25 cellular contexts compared by ENCODE assay signal in the genomic region with DNA sequence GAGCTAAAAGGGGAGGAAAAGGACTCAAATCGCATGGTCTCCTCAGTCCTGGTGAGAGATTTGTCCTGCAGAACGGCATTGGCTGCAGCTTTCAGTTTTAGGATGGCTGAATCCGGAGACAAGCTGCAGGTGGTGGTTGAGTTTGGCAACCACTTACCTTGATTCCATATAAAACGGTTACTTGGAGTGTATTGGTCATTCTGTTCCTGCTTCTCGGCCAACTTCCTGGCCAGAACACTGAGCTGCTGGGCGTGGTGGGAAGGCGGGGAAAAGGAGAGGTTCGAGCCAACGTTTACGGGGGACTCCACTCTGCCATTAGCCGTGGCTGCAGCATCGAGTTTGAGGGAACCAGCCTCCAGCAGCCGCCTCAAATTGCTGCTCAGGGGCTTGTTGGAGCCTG.
"Had no signal": no experiment of that assay in that cellular context is flagged by ENCODE, and none has a peak within 500 bp of the region (broad histone marks: within the 10 kb centered on the region; RNA-seq: fewer than 3 reads in every experiment).

No MANE protein-coding gene starts in this region.

- DNase-seq: activated CD4-positive, alpha-beta T cell treated with anti-CD3 and anti-CD28 coated beads for 4 hours; activated CD4-positive, alpha-beta T cell treated with anti-CD3 and anti-CD28 coated beads, Interleukin-2, amount 50 U/mL, for 48 hours; activated CD4-positive, CD25-positive, alpha-beta regulatory T cell; activated CD8-positive, alpha-beta memory T cell treated with anti-CD3 and anti-CD28 coated beads for 24 hours; activated effector memory CD4-positive, alpha-beta T cell treated with Interleukin-2 at 50 U/mL for 16 hours; activated naive CD4-positive, alpha-beta T cell treated with anti-CD3 and anti-CD28 coated beads for 36 hours; activated naive CD8-positive, alpha-beta T cell treated with anti-CD3 and anti-CD28 coated beads for 36 hours; adrenal gland; aorta; body of pancreas; endodermal cell; esophagus squamous epithelium; foreskin melanocyte; heart right ventricle; islet precursor cell; left ventricle myocardium superior; midbrain; naive thymus-derived CD8-positive, alpha-beta T cell; occipital lobe; stimulated activated CD4-positive, alpha-beta T cell treated with anti-CD3 and anti-CD28 coated beads, Interleukin-15, amount 100 ng/mL, for 24 hours; stimulated activated naive CD4-positive, alpha-beta T cell; testis had no signal

- ATAC-seq: body of pancreas; left ventricle myocardium superior; naive thymus-derived CD8-positive, alpha-beta T cell; right cardiac atrium had no signal

- H3K27me3 ChIP-seq: adrenal gland, body of pancreas, cardiac muscle cell, esophagus squamous epithelium, heart right ventricle, testis had no signal

- H3K27ac ChIP-seq: adrenal gland, body of pancreas, cardiac muscle cell, esophagus squamous epithelium, heart right ventricle, testis had no signal

- FAIRE-seq: urothelium cell line had no signal

- H3K36me3 ChIP-seq: adrenal gland had no signal

- H3K4me3 ChIP-seq: adrenal gland, body of pancreas, cardiac muscle cell, esophagus squamous epithelium, heart right ventricle, testis had no signal

- H3K9me3 ChIP-seq: adrenal gland, body of pancreas, esophagus squamous epithelium, heart right ventricle, testis had no signal

- H3K4me1 ChIP-seq: testis had no signal
